In genomic region chr12:12505544-12506501, GRCh38 we compare ENCODE assay signal across 8 cellular contexts. TPM values are rescaled to one million over a fixed set of nuclear protein-coding genes. Genes with fewer than 3 reads are reported as not detected.
DNase-seq lines count a peak whose midpoint lies in the region; ATAC-seq and TF ChIP-seq lines count a peak whose summit lies in the region.

No MANE protein-coding gene starts in this region.

- no peaks in the 10 kb centered on the region for H3K27me3 Mint-ChIP-seq in activated T-cell treated with anti-CD3 and anti-CD28 coated beads, Interleukin-2, amount 50 U/mL, for 4 hours (ENCODE audit: low read depth)

- H2AFZ ChIP-seq in trophoblast cell (ENCODE audit: insufficient read depth, low read length, poor library complexity), result no peak overlapping the region

- H4K8ac ChIP-seq in trophoblast cell (ENCODE audit: low read depth, low read length), result no peak overlapping the region

- no peak overlapping the region for H4K12ac ChIP-seq in trophoblast cell (ENCODE audit: low read depth, low read length)

- H3K4me2 ChIP-seq in trophoblast cell (ENCODE audit: low read length), result peak overlapping the region; percentile 13

- no peak overlapping the region for H3K9ac ChIP-seq in trophoblast cell (ENCODE audit: low read length)

- H3K4ac ChIP-seq in trophoblast cell (ENCODE audit: low read depth, low read length), result no peak overlapping the region

- H3K4me3 ChIP-seq in fibroblast of mammary gland (ENCODE audit: control insufficient read depth, low read depth, low read length), result no peak overlapping the region
- no peak overlapping the region for H3K4me3 ChIP-seq in trophoblast cell (ENCODE audit: low read depth, low read length)

- no peak overlapping the region for H4K91ac ChIP-seq in trophoblast cell (ENCODE audit: low read depth, low read length)

- no peaks in the 10 kb centered on the region for H3K9me3 ChIP-seq in trophoblast cell (ENCODE audit: insufficient read depth, low read depth, low read length)

- H2BK5ac ChIP-seq in trophoblast cell (ENCODE audit: low read depth, low read length, poor library complexity), result no peak overlapping the region

- no peaks in the 10 kb centered on the region for H3K27me3 ChIP-seq in trophoblast cell (ENCODE audit: insufficient read depth, low read length)

- peak; percentile 76 to 83 for ATAC-seq in activated T-cell treated with anti-CD3 and anti-CD28 coated beads, Interleukin-2, amount 50 U/mL, for 4 hours
- ATAC-seq in HG02588 (IDR thresholded peaks at IDR 0.05; ENCODE audit: unreplicated experiment), result peak; percentile 83
- peak; percentile 67 for ATAC-seq in SK-N-SH treated with all-trans-retinoic acid at 6 μM for 48 hours
- ATAC-seq in HG03039 (IDR thresholded peaks at IDR 0.05; ENCODE audit: unreplicated experiment), result no peak

- no peak overlapping the region for H3K14ac ChIP-seq in trophoblast cell (ENCODE audit: low read length)

- H3K79me2 ChIP-seq in trophoblast cell (ENCODE audit: control insufficient read depth, insufficient read depth, low read length, poor library complexity), result peaks cover 3% of the 10 kb centered on the region

- peaks cover 13% of the 10 kb centered on the region for H3K36me3 Mint-ChIP-seq in activated T-cell treated with anti-CD3 and anti-CD28 coated beads, Interleukin-2, amount 50 U/mL, for 4 hours (ENCODE audit: insufficient read depth)

- H3K9me3 Mint-ChIP-seq in activated T-cell treated with anti-CD3 and anti-CD28 coated beads, Interleukin-2, amount 50 U/mL, for 4 hours, result no peaks in the 10 kb centered on the region

- no CpG with 5 or more reads among the region's 11 CpGs for WGBS in trophoblast cell (ENCODE audit: extremely low coverage, insufficient coverage, insufficient read length)

- peak overlapping the region; percentile 31 for H3K27ac ChIP-seq in trophoblast cell (ENCODE audit: low read depth, low read length)

- no peak overlapping the region for H2AK5ac ChIP-seq in trophoblast cell (ENCODE audit: low read length)

- peaks cover 4 to 11% of the 10 kb centered on the region in 2 experiments for H3K4me1 ChIP-seq in trophoblast cell (ENCODE audit: control insufficient read depth in 1 of 2, insufficient read depth in 2 of 2, low read length in 2 of 2)

- no peak overlapping the region for H3K23ac ChIP-seq in trophoblast cell (ENCODE audit: low read length)

- H3K18ac ChIP-seq in trophoblast cell (ENCODE audit: low read length), result no peak overlapping the region

- TF ChIP-seq CTCF in fibroblast of mammary gland (conservative IDR thresholded peaks at IDR 0.05; ENCODE audit: control insufficient read depth, insufficient read depth, low read depth, low read length), result no peak

- no peak overlapping the region for H2BK12ac ChIP-seq in trophoblast cell (ENCODE audit: low read length)

- H3K4me3 Mint-ChIP-seq in activated T-cell treated with anti-CD3 and anti-CD28 coated beads, Interleukin-2, amount 50 U/mL, for 4 hours, result peak overlapping the region; percentile 49

- no peak overlapping the region for H2BK120ac ChIP-seq in trophoblast cell (ENCODE audit: insufficient read depth, low read length, poor library complexity)

- peaks cover 0 to 2% of the 10 kb centered on the region in 2 experiments for H3K36me3 ChIP-seq in trophoblast cell (ENCODE audit: control insufficient read depth in 1 of 2, insufficient read depth in 2 of 2, low read length in 2 of 2)

- no peaks in the 10 kb centered on the region for H3K79me1 ChIP-seq in trophoblast cell (ENCODE audit: low read length)

- H3K4me1 Mint-ChIP-seq in activated T-cell treated with anti-CD3 and anti-CD28 coated beads, Interleukin-2, amount 50 U/mL, for 4 hours (ENCODE audit: low read depth), result peaks cover 49% of the 10 kb centered on the region

- DNase-seq in activated T-cell treated with anti-CD3 and anti-CD28 coated beads, Interleukin-2, amount 50 U/mL, for 4 hours, result no peak
- no peak for DNase-seq in activated T-cell treated with anti-CD3 and anti-CD28 coated beads, Interleukin-2, amount 50 U/mL, for 1 hour
- DNase-seq in fibroblast of mammary gland (ENCODE audit: low read depth) (peak; percentile 86), trophoblast cell (peak in 1 of 2 donors; percentile 42), NCI-H1092 treated with DMSO at 0.1 percent for 48 hours (lab: John Stamatoyannopoulos, UW) (no peak)

TF ChIP-seq in SK-N-SH treated with all-trans-retinoic acid at 6 μM for 48 hours, 23 proteins besides CTCF, POLR2A, EP300 and RAD21 (continues in another document):
- TF ChIP-seq ZC3H10 (CRISPR knock-in tag; IDR thresholded peaks at IDR 0.05) (peak; percentile 81; the same call in 1 of the 2 replicates), TOX (CRISPR knock-in tag; IDR thresholded peaks at IDR 0.05; ENCODE audit: borderline replicate concordance) (peak; percentile 53; the same call in 1 of the 2 replicates), OSR1 (CRISPR knock-in tag; IDR thresholded peaks at IDR 0.05) (no peak), RARB (CRISPR knock-in tag; IDR thresholded peaks at IDR 0.05) (peak; percentile 78; the same call in 1 of the 2 replicates), GLIS3 (CRISPR knock-in tag; IDR thresholded peaks at IDR 0.05) (no peak), ZNF70 (CRISPR knock-in tag; IDR thresholded peaks at IDR 0.05) (peak; percentile 60; the same call in 1 of the 2 replicates), PPARA (CRISPR knock-in tag; IDR thresholded peaks at IDR 0.05; ENCODE audit: borderline replicate concordance) (no peak), TCF4 (CRISPR knock-in tag; IDR thresholded peaks at IDR 0.05; ENCODE audit: borderline replicate concordance) (peak; percentile 94), ISL1 (CRISPR knock-in tag; IDR thresholded peaks at IDR 0.05) (peak; percentile 77), BACH2 (CRISPR knock-in tag; IDR thresholded peaks at IDR 0.05; ENCODE audit: borderline replicate concordance) (no peak), CSRNP3 (CRISPR knock-in tag; IDR thresholded peaks at IDR 0.05) (peak; percentile 85), ZNF565 (CRISPR knock-in tag; conservative IDR thresholded peaks at IDR 0.05; ENCODE audit: low read depth) (no peak), PATZ1 (CRISPR knock-in tag; IDR thresholded peaks at IDR 0.05; ENCODE audit: borderline replicate concordance) (0 out of 2 replicates have a peak, but pooled peaks have one; percentile 12), ZNF8 (CRISPR knock-in tag; IDR thresholded peaks at IDR 0.05) (no peak)
- TF ChIP-seq, protein P1, sequence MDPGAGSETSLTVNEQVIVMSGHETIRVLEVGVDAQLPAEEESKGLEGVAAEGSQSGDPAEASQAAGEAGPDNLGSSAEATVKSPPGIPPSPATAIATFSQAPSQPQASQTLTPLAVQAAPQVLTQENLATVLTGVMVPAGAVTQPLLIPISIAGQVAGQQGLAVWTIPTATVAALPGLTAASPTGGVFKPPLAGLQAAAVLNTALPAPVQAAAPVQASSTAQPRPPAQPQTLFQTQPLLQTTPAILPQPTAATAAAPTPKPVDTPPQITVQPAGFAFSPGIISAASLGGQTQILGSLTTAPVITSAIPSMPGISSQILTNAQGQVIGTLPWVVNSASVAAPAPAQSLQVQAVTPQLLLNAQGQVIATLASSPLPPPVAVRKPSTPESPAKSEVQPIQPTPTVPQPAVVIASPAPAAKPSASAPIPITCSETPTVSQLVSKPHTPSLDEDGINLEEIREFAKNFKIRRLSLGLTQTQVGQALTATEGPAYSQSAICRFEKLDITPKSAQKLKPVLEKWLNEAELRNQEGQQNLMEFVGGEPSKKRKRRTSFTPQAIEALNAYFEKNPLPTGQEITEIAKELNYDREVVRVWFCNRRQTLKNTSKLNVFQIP (CRISPR knock-in tag; IDR thresholded peaks at IDR 0.05; ENCODE audit: borderline replicate concordance, low read depth), result no peak

RNA-seq across cellular contexts. Expression of gene DUSP16, which starts 56.8 kb away (rescaled TPM):
- 10 to 100 TPM; 24.0 to 40.8 (median 34.9) TPM for total RNA-seq in activated T-cell treated with anti-CD3 and anti-CD28 coated beads, Interleukin-2, amount 50 U/mL, for 4 hours
- polyA plus RNA-seq in trophoblast cell (2013), result 12.5 and 12.7 TPM in 2 replicates
